Comparison of ENCODE assay signal across 16 cellular contexts in genomic region chr13:22487932-22488331, GRCh38.
"Had no signal": no experiment of that assay in that cellular context is flagged by ENCODE, and none has a peak within 500 bp of the region (broad histone marks: within the 10 kb centered on the region; RNA-seq: fewer than 3 reads in every experiment).

No MANE protein-coding gene starts in this region.

- H3K27ac ChIP-seq: heart left ventricle, thoracic aorta, WERI-Rb-1 had no signal

- H3K9me3 ChIP-seq: thoracic aorta had no signal

- DNase-seq: activated CD4-positive, alpha-beta T cell treated with anti-CD3 and anti-CD28 coated beads, Interleukin-2, amount 50 U/mL, for 1 hour; activated CD4-positive, CD25-positive, alpha-beta regulatory T cell treated with anti-CD3 and anti-CD28 coated beads, Interleukin-2, amount 50 U/mL, for 72 hours; activated CD8-positive, alpha-beta T cell treated with anti-CD3 and anti-CD28 coated beads, Interleukin-2, amount 10 ng/mL, durations not matched to agents 7 days and 5 days; activated gamma-delta T cell treated with Interleukin-2 at 50 U/mL for 16 hours; aorta; effector memory CD4-positive, alpha-beta T cell; heart left ventricle; islet precursor cell; left colon; naive thymus-derived CD4-positive, alpha-beta T cell; occipital lobe; stimulated activated CD4-positive, alpha-beta T cell treated with anti-CD3 and anti-CD28 coated beads, Interleukin-4, amount 100 ng/mL, for 24 hours; stimulated activated naive CD4-positive, alpha-beta T cell treated with Interleukin-2 at 50 U/mL for 16 hours; T-cell; WERI-Rb-1 had no signal

- H3K36me3 ChIP-seq: heart left ventricle, thoracic aorta, WERI-Rb-1 had no signal

- H3K4me3 ChIP-seq: heart left ventricle, thoracic aorta had no signal

- H3K4me1 ChIP-seq: heart left ventricle had no signal
